In genomic region chr6:146767632-146768031, GRCh38 we compare ENCODE assay signal across 20 cellular contexts.
A peak's percentile ranks its signal among the peaks of the same experiment; 100 is the strongest.
DNase-seq lines count a peak whose midpoint lies in the region; ATAC-seq, FAIRE-seq and TF ChIP-seq lines count a peak whose summit lies in the region.
"Had no signal": no experiment of that assay in that cellular context is flagged by ENCODE, and none has a peak within 500 bp of the region (broad histone marks: within the 10 kb centered on the region; RNA-seq: fewer than 3 reads in every experiment).

No MANE protein-coding gene starts in this region.

- 33% methylated on average over 1 of the region's 1 CpG for WGBS in K562 (ENCODE audit: insufficient coverage, low coverage, missing lambda C conversion rate)

- no peak for TF ChIP-seq EP300 in K562 (IDR thresholded peaks at IDR 0.05; ENCODE audit: low read length)

- intact Hi-C loops in K562 (cut with micrococcal nuclease), result no loop called here

- BruUV-seq in K562 (replicated peaks; lab: Mats Ljungman, UMichigan), result no TSS peak

- peak; percentile 68 for FAIRE-seq in K562 (lab: Jason Lieb, UNC)
- FAIRE-seq in RCC 7860 (lab: Jason Lieb, UNC), result no peak
- no peak for FAIRE-seq in urothelium cell line (lab: Jason Lieb, UNC)

- CTCF ChIA-PET in K562 (lab: Yijun Ruan, JAX; ENCODE audit: low intra/inter-chr PET ratio), result no interaction called here

- POLR2A ChIA-PET in K562 (lab: Yijun Ruan, JAX), result interaction anchor here (0.9 kb wide), 1 partner anchor 34 kb away, joined by 3 read pairs; no protein-coding TSS in a partner anchor

- no peak for TF ChIP-seq POLR2A in K562 (conservative IDR thresholded peaks at IDR 0.05)

- H3K27ac ChIP-seq in SJCRH30, result no peak overlapping the region
- H3K27ac ChIP-seq in K562 (ENCODE audit: extremely low read depth, low read depth, low read length), result no peak overlapping the region
- H3K27ac ChIP-seq: GM23248 had no signal

- ATAC-seq in K562 (peak; percentile 62), GM21717 (IDR thresholded peaks at IDR 0.05; ENCODE audit: unreplicated experiment) (no peak)

- no peaks in the 10 kb centered on the region for H3K9me1 ChIP-seq in K562 (ENCODE audit: control insufficient read depth, insufficient read depth, low read length)

- H3K4me2 ChIP-seq in K562 (ENCODE audit: insufficient read depth, low read length), result no peak overlapping the region

- H3K36me3 ChIP-seq in SJCRH30 (no peaks in the 10 kb centered on the region), K562 (ENCODE audit: control insufficient read depth, insufficient read depth, low read length) (no peaks in the 10 kb centered on the region)

- H3K79me2 ChIP-seq in K562 (ENCODE audit: control insufficient read depth, insufficient read depth, low read length), result no peaks in the 10 kb centered on the region

- peak overlapping the region; percentile 13; the same call in 1 of the 2 replicates for H2AFZ ChIP-seq in K562 (ENCODE audit: low read depth, low read length)
- H2AFZ ChIP-seq: GM23248 had no signal

- no peak for TF ChIP-seq RAD21 in K562 (CRISPR knock-in tag; conservative IDR thresholded peaks at IDR 0.05 in 1 of 2, IDR thresholded peaks at IDR 0.05 in 1 of 2)

- no peak overlapping the region for H3K9ac ChIP-seq in K562 (ENCODE audit: insufficient read depth in 1 of 2, low read depth in 2 of 2, low read length in 2 of 2)
- H3K9ac ChIP-seq: GM23248 had no signal

- in situ Hi-C loops in K562 (cut with MboI), result no loop called here

- H3K4me1 ChIP-seq in SJCRH30 (peaks cover 4% of the 10 kb centered on the region; the same call in 1 of the 2 replicates), K562 (replicated peaks in 1 of 2; ENCODE audit: control insufficient read depth in 2 of 2, insufficient read depth in 2 of 2, low read length in 2 of 2) (peaks cover 3 to 5% of the 10 kb centered on the region in 2 experiments; a peak in 3 of 5 replicates)

- no peak overlapping the region for H3K4me3 ChIP-seq in SJCRH30
- no peak overlapping the region for H3K4me3 ChIP-seq in K562
- H3K4me3 ChIP-seq: GM23248 had no signal

- H3K9me3 ChIP-seq in SJCRH30 (replicated peaks) (no peaks in the 10 kb centered on the region), K562 (replicated peaks; ENCODE audit: control insufficient read depth, insufficient read depth, low read depth, low read length) (no peaks in the 10 kb centered on the region)

- H3K27me3 ChIP-seq in SJCRH30 (no peaks in the 10 kb centered on the region), K562 (ENCODE audit: control insufficient read depth in 2 of 2, insufficient read depth in 2 of 2, low read length in 2 of 2) (no peaks in the 10 kb centered on the region)

- H4K20me1 ChIP-seq in K562 (replicated peaks; ENCODE audit: control insufficient read depth, insufficient read depth, low read length), result no peaks in the 10 kb centered on the region

- peak; percentile 21 for DNase-seq in SKM-1 treated with dmso at 0.1 percent for 144 hours (lab: John Stamatoyannopoulos, UW; ENCODE audit: unreplicated experiment)
- no peak for DNase-seq in SKM-1 (lab: John Stamatoyannopoulos, UW; ENCODE audit: unreplicated experiment)
- peak; percentile 6 to 31 for DNase-seq in SJCRH30
- peak in 1 of 4 experiments; percentile 42 for DNase-seq in K562 (ENCODE audit: extremely low read depth in 1 of 4, low spot score in 3 of 4)
- no peak for DNase-seq in RCC 7860 (ENCODE audit: low spot score)
- no peak for DNase-seq in urothelium cell line (ENCODE audit: low spot score)
- DNase-seq: CD4-positive, alpha-beta T cell; DMS153; GDM1; GM23248; KBM-7; NCI-H1105; NCI-H2081; NCI-H2171 treated with DMSO at 0.1 percent for 48 hours; NCI-H446 treated with DMSO at 0.1 percent for 48 hours; NCI-H69; NK-92 treated with Interleukin-12 subunit alpha and Interleukin-12 subunit beta, amount 100 ng/mL, for 24 hours; RPMI8226; SIG-M5 had no signal

- no peak for TF ChIP-seq CTCF in K562 (IDR thresholded peaks at IDR 0.05 in 2 of 3, conservative IDR thresholded peaks at IDR 0.05 in 1 of 3; ENCODE audit: insufficient read depth in 2 of 3, low read depth in 1 of 3, low read length in 3 of 3)

TF ChIP-seq in K562, 482 proteins besides CTCF, POLR2A, EP300 and RAD21 (continues in another document):
- TF ChIP-seq KLF1 (tag; IDR thresholded peaks at IDR 0.05) (no peak), NFIX (CRISPR knock-in tag; IDR thresholded peaks at IDR 0.05; ENCODE audit: low read depth) (no peak), KLF6 (CRISPR knock-in tag; IDR thresholded peaks at IDR 0.05; ENCODE audit: borderline replicate concordance) (no peak), RNF2 (IDR thresholded peaks at IDR 0.05) (no peak), KLF10 (CRISPR knock-in tag; IDR thresholded peaks at IDR 0.05) (no peak), PKNOX1 (IDR thresholded peaks at IDR 0.05) (no peak), ATF6 (CRISPR knock-in tag; IDR thresholded peaks at IDR 0.05) (no peak), HEY1 (CRISPR knock-in tag; IDR thresholded peaks at IDR 0.05; ENCODE audit: borderline replicate concordance) (no peak), RAD51 (IDR thresholded peaks at IDR 0.05; ENCODE audit: borderline replicate concordance, low read depth) (no peak), ZNF511 (CRISPR knock-in tag; IDR thresholded peaks at IDR 0.05) (no peak), NR2C1 (IDR thresholded peaks at IDR 0.05) (no peak), NR2C1 (tag; IDR thresholded peaks at IDR 0.05) (no peak), LEF1 (IDR thresholded peaks at IDR 0.05) (no peak), CREBBP (IDR thresholded peaks at IDR 0.05; ENCODE audit: low read depth, low read length) (no peak), ELF4 (CRISPR knock-in tag; IDR thresholded peaks at IDR 0.05) (no peak), SMAD4 (CRISPR knock-in tag; conservative IDR thresholded peaks at IDR 0.05) (peak; percentile 71; the same call in 1 of the 2 replicates), ZNF445 (CRISPR knock-in tag; IDR thresholded peaks at IDR 0.05; ENCODE audit: low read depth) (no peak), ZNF589 (CRISPR knock-in tag; IDR thresholded peaks at IDR 0.05; ENCODE audit: low read depth) (no peak), SOX6 (IDR thresholded peaks at IDR 0.05) (no peak), ZNF324 (CRISPR knock-in tag; IDR thresholded peaks at IDR 0.05) (no peak), IRF1 (CRISPR knock-in tag; IDR thresholded peaks at IDR 0.05; ENCODE audit: borderline replicate concordance) (no peak), ILF3 (IDR thresholded peaks at IDR 0.05; ENCODE audit: borderline replicate concordance) (no peak), HDAC2 (IDR thresholded peaks at IDR 0.05) (no peak), ZNF133 (CRISPR knock-in tag; IDR thresholded peaks at IDR 0.05) (no peak), TGIF2 (CRISPR knock-in tag; IDR thresholded peaks at IDR 0.05) (no peak), NFRKB (IDR thresholded peaks at IDR 0.05; ENCODE audit: low read depth) (no peak), NRF1 (conservative IDR thresholded peaks at IDR 0.05 in 1 of 2, IDR thresholded peaks at IDR 0.05 in 1 of 2) (no peak), ELF1 (tag; IDR thresholded peaks at IDR 0.05) (no peak), RHOXF2B (CRISPR knock-in tag; conservative IDR thresholded peaks at IDR 0.05) (no peak), MAFF (IDR thresholded peaks at IDR 0.05; ENCODE audit: low read length) (no peak), XRCC5 (IDR thresholded peaks at IDR 0.05; ENCODE audit: low read depth, low read length) (no peak), ZNF143 (CRISPR knock-in tag; IDR thresholded peaks at IDR 0.05) (no peak), SETDB1 (IDR thresholded peaks at IDR 0.05; ENCODE audit: low read length) (no peak)

Comparison
In these comparisons a context has a peak if more than half of its experiments do, and no peak if none do; other contexts are left out.
1. DNase-seq: peak in SKM-1 treated with dmso at 0.1 percent for 144 hours (single experiment) and SJCRH30 (2 of 2); none in SKM-1 (single experiment), RCC 7860 (single experiment) and urothelium cell line (single experiment).